Comparison of ENCODE assay signal across 8 cellular contexts in genomic region chr6:31729979-31730630, GRCh38. TPM values are rescaled to one million over a fixed set of nuclear protein-coding genes. Genes with fewer than 3 reads are reported as not detected.
DNase-seq lines count a peak whose midpoint lies in the region; ATAC-seq, FAIRE-seq and TF ChIP-seq lines count a peak whose summit lies in the region.

No MANE protein-coding gene starts in this region.

- TF ChIP-seq CTCF in gastroesophageal sphincter (IDR thresholded peaks at IDR 0.05): no peak
- TF ChIP-seq CTCF in testis (IDR thresholded peaks at IDR 0.05): no peak

- no peaks in the 10 kb centered on the region for H3K27me3 Mint-ChIP-seq in activated naive CD4-positive, alpha-beta T cell treated with anti-CD3 and anti-CD28 coated beads, Interleukin-2, amount 50 U/mL, for 24 hours

- TF ChIP-seq EP300 in gastroesophageal sphincter (IDR thresholded peaks at IDR 0.05): no peak

- H3K27ac Mint-ChIP-seq in activated naive CD4-positive, alpha-beta T cell treated with anti-CD3 and anti-CD28 coated beads, Interleukin-2, amount 50 U/mL, for 24 hours: peak overlapping the region; percentile 24

- H2AFZ ChIP-seq in neuron (ENCODE audit: low read depth, low read length): no peak overlapping the region

- H3K36me3 ChIP-seq in SJCRH30 (peaks cover 37% of the 10 kb centered on the region), gastroesophageal sphincter (peaks cover 0 to 69% of the 10 kb centered on the region in 2 donors), neuron (ENCODE audit: insufficient read depth, low read length) (peaks cover 59% of the 10 kb centered on the region), testis (ENCODE audit: low read depth, missing control alignments) (no peaks in the 10 kb centered on the region)

- peak overlapping the region; percentile 75 for H3K27ac ChIP-seq in SJCRH30
- H3K27ac ChIP-seq in gastroesophageal sphincter: peak overlapping the region; percentile 94 to 99 (median 96)
- peak overlapping the region; percentile 94 to 96 for H3K27ac ChIP-seq in testis

- H3K36me3 Mint-ChIP-seq in activated naive CD4-positive, alpha-beta T cell treated with anti-CD3 and anti-CD28 coated beads, Interleukin-2, amount 50 U/mL, for 24 hours: peaks cover 7% of the 10 kb centered on the region

- H3K4me3 ChIP-seq in SJCRH30: peak overlapping the region; percentile 73
- peak overlapping the region; percentile 80 to 92 for H3K4me3 ChIP-seq in gastroesophageal sphincter
- H3K4me3 ChIP-seq in neuron (ENCODE audit: low read length): peak overlapping the region; percentile 87
- peak overlapping the region; percentile 66 to 85 for H3K4me3 ChIP-seq in testis

- intact Hi-C loops in testis (cut with DNase I; ENCODE audit: low total_unique reads): no loop called here

- no peaks in the 10 kb centered on the region for H3K9me3 Mint-ChIP-seq in activated naive CD4-positive, alpha-beta T cell treated with anti-CD3 and anti-CD28 coated beads, Interleukin-2, amount 50 U/mL, for 24 hours

- H3K4me1 Mint-ChIP-seq in activated naive CD4-positive, alpha-beta T cell treated with anti-CD3 and anti-CD28 coated beads, Interleukin-2, amount 50 U/mL, for 24 hours: peaks cover 63% of the 10 kb centered on the region

- peak; percentile 56 for FAIRE-seq in GM12892 (lab: Jason Lieb, UNC)

- 4% methylated on average over 8 to 11 of the region's 46 CpGs for WGBS in gastroesophageal sphincter (ENCODE audit: low coverage in 1 of 2), 2 donors
- WGBS in testis, 2 donors: 2 to 4% methylated on average over 15 to 40 of the region's 46 CpGs

- DNase-seq in GM12892 (ENCODE audit: insufficient read length) (peak; percentile 69), HK-2 (ENCODE audit: unreplicated experiment) (peak; percentile 79), SJCRH30 (peak; percentile 88 to 91), testis (peak; percentile 94)

- peak overlapping the region; percentile 93 for H3K4me3 Mint-ChIP-seq in activated naive CD4-positive, alpha-beta T cell treated with anti-CD3 and anti-CD28 coated beads, Interleukin-2, amount 50 U/mL, for 24 hours

- TF ChIP-seq POLR2A in GM12892 (IDR thresholded peaks at IDR 0.05; ENCODE audit: low read depth, low read length) (peak; percentile 43; the same call in 1 of the 2 replicates), gastroesophageal sphincter (IDR thresholded peaks at IDR 0.05) (peak; percentile 42 to 43), testis (IDR thresholded peaks at IDR 0.05) (peak; percentile 61)

- H3K9me3 ChIP-seq in SJCRH30 (replicated peaks) (no peaks in the 10 kb centered on the region), gastroesophageal sphincter (no peaks in the 10 kb centered on the region), neuron (ENCODE audit: low read length) (no peaks in the 10 kb centered on the region), testis (no peaks in the 10 kb centered on the region)

- H3K27me3 ChIP-seq in SJCRH30 (no peaks in the 10 kb centered on the region), gastroesophageal sphincter (no peaks in the 10 kb centered on the region), neuron (ENCODE audit: insufficient read depth, low read length) (no peaks in the 10 kb centered on the region), testis (no peaks in the 10 kb centered on the region)

- peak; percentile 85 for ATAC-seq in gastroesophageal sphincter
- ATAC-seq in GM19035 (IDR thresholded peaks at IDR 0.05; ENCODE audit: unreplicated experiment): no peak

- H3K4me1 ChIP-seq in SJCRH30 (0 out of 2 replicates have a peak, but pooled peaks cover 8% of the 10 kb centered on the region), gastroesophageal sphincter (peaks cover 0 to 76% (median 31%) of the 10 kb centered on the region in 3 donors), neuron (ENCODE audit: insufficient read depth, low read length) (peaks cover 27% of the 10 kb centered on the region), testis (peaks cover 14% of the 10 kb centered on the region)

RNA-seq across cellular contexts. Expression of gene DDAH2, which starts 1.0 kb away (rescaled TPM):
- 3.2 TPM for polyA plus RNA-seq in GM12892 (2012; ENCODE audit: missing spikeins)
- total RNA-seq in SJCRH30 (2014; rRNA removed; shearing (Covaris generic)): 39.1 and 42.7 TPM in 2 replicates
- total RNA-seq in gastroesophageal sphincter (100 to 1,000 TPM in 2 of 4 donors, 10 to 100 TPM in 2; 75.6 to 127 (median 99.0) TPM), testis (10 to 100 TPM; 19.6 to 38.0 TPM)
- polyA plus RNA-seq in testis (ENCODE audit: insufficient read depth, low read depth, low replicate concordance): 50.8 TPM

RNA-seq across cellular contexts. Expression of gene CLIC1, which starts 6.2 kb away (rescaled TPM):
- 385 TPM for polyA plus RNA-seq in GM12892 (2012; ENCODE audit: missing spikeins)
- total RNA-seq in SJCRH30 (2014; rRNA removed; shearing (Covaris generic)): 210 and 234 TPM in 2 replicates
- total RNA-seq in gastroesophageal sphincter (100 to 1,000 TPM; 191 to 427 (median 276) TPM), testis (10 to 100 TPM; 35.4 to 93.5 TPM)
- polyA plus RNA-seq in testis (ENCODE audit: insufficient read depth, low read depth, low replicate concordance): 130 TPM

RNA-seq across cellular contexts. Expression of gene MPIG6B, which starts 6.9 kb away (rescaled TPM):
- polyA plus RNA-seq in GM12892 (2012; ENCODE audit: missing spikeins): 0.11 TPM
- total RNA-seq in SJCRH30 (2014; rRNA removed; shearing (Covaris generic)): 0.47 TPM in 1 of 2 replicates, not detected in the other
- under 1 TPM in 1 of 4 donors, not detected in 3; 0.54 TPM for total RNA-seq in gastroesophageal sphincter
- under 1 TPM; 0.74 to 0.94 TPM for total RNA-seq in testis
- 1.3 TPM for polyA plus RNA-seq in testis (ENCODE audit: insufficient read depth, low read depth, low replicate concordance)

RNA-seq across cellular contexts. Expression of gene LY6G6C, which starts 8.6 kb away (rescaled TPM):
- not detected for polyA plus RNA-seq in GM12892 (2012; ENCODE audit: missing spikeins)
- total RNA-seq in SJCRH30 (2014; rRNA removed; shearing (Covaris generic)): not detected in 2 replicates
- total RNA-seq in gastroesophageal sphincter: not detected
- under 1 TPM in 1 of 2 donors, not detected in 1; 0.39 TPM for total RNA-seq in testis
- 1.4 TPM for polyA plus RNA-seq in testis (ENCODE audit: insufficient read depth, low read depth, low replicate concordance)

RNA-seq across cellular contexts. Expression of gene MSH5, which starts 9.7 kb away (rescaled TPM):
- 68.4 TPM for polyA plus RNA-seq in GM12892 (2012; ENCODE audit: missing spikeins)
- 12.9 and 13.4 TPM in 2 replicates for total RNA-seq in SJCRH30 (2014; rRNA removed; shearing (Covaris generic))
- total RNA-seq in gastroesophageal sphincter (10 to 100 TPM in 1 of 4 donors, 1 to 10 TPM in 3; 1.9 to 12.7 (median 6.7) TPM), testis (100 to 1,000 TPM in 1 of 2 donors, 10 to 100 TPM in 1; 77.6 to 135 TPM)
- polyA plus RNA-seq in testis (ENCODE audit: insufficient read depth, low read depth, low replicate concordance): 36.2 TPM
